ENCODE assay signal across 20 cellular contexts in genomic region chr7:81468516-81468915, GRCh38.
DNase-seq lines count a peak whose midpoint lies in the region; TF ChIP-seq lines count a peak whose summit lies in the region.
"Had no signal": no experiment of that assay in that cellular context is flagged by ENCODE, and none has a peak within 500 bp of the region (broad histone marks: within the 10 kb centered on the region; RNA-seq: fewer than 3 reads in every experiment).

No MANE protein-coding gene starts in this region.

- in situ Hi-C loops in G401 (cut with HindIII; ENCODE audit: low sequenced_read_pairs) = no loop called here

- intact Hi-C loops in activated CD4-positive, alpha-beta T cell treated with anti-CD3 and anti-CD28 coated beads, Interleukin-2, amount 10 ng/mL, durations not matched to agents 24 days and 14 days (cut with micrococcal nuclease) = no loop called here

- H3K27ac Mint-ChIP-seq in activated CD4-positive, alpha-beta T cell treated with anti-CD3 and anti-CD28 coated beads, Interleukin-2, amount 10 ng/mL, durations not matched to agents 24 days and 14 days = no peak overlapping the region
- H3K27ac Mint-ChIP-seq in nephron progenitor cell = peak overlapping the region; percentile 41
- H3K27ac Mint-ChIP-seq: CD8-positive, alpha-beta memory T cell had no signal

- H3K36me3 Mint-ChIP-seq in activated CD4-positive, alpha-beta T cell treated with anti-CD3 and anti-CD28 coated beads, Interleukin-2, amount 10 ng/mL, durations not matched to agents 24 days and 14 days (ENCODE audit: low read depth) = no peaks in the 10 kb centered on the region
- no peaks in the 10 kb centered on the region for H3K36me3 Mint-ChIP-seq in nephron progenitor cell (ENCODE audit: low read depth)
- H3K36me3 Mint-ChIP-seq: CD8-positive, alpha-beta memory T cell had no signal

- no peaks in the 10 kb centered on the region for H4K20me1 ChIP-seq in fibroblast of lung (ENCODE audit: control insufficient read depth, extremely low read depth, insufficient read depth, low read length)

- TF ChIP-seq CTCF in fibroblast of lung (conservative IDR thresholded peaks at IDR 0.05 in 1 of 2, IDR thresholded peaks at IDR 0.05 in 1 of 2; ENCODE audit: low read depth in 1 of 2, low read length in 2 of 2) (no peak), nephron progenitor cell (IDR thresholded peaks at IDR 0.05) (no peak)

- H3K4me3 ChIP-seq in fibroblast of lung (replicated peaks in 1 of 4; ENCODE audit: control extremely low read depth in 1 of 4, insufficient read depth in 1 of 4, low read depth in 3 of 4, low read length in 4 of 4) = no peak overlapping the region
- H3K4me3 ChIP-seq: SJSA1 had no signal

- no peaks in the 10 kb centered on the region for H3K79me2 ChIP-seq in fibroblast of lung (ENCODE audit: control insufficient read depth, insufficient read depth, low read length)

- no peaks in the 10 kb centered on the region for H3K9me3 Mint-ChIP-seq in activated CD4-positive, alpha-beta T cell treated with anti-CD3 and anti-CD28 coated beads, Interleukin-2, amount 10 ng/mL, durations not matched to agents 24 days and 14 days
- peaks cover 3% of the 10 kb centered on the region for H3K9me3 Mint-ChIP-seq in nephron progenitor cell

- peak overlapping the region; percentile 7 for H2AFZ ChIP-seq in fibroblast of lung (ENCODE audit: low read length)

- no peaks in the 10 kb centered on the region for H3K4me1 ChIP-seq in fibroblast of lung (ENCODE audit: control insufficient read depth, extremely low read depth, insufficient read depth, low read length)
- H3K4me1 ChIP-seq: SJSA1 had no signal

- no peaks in the 10 kb centered on the region for H3K27me3 Mint-ChIP-seq in activated CD4-positive, alpha-beta T cell treated with anti-CD3 and anti-CD28 coated beads, Interleukin-2, amount 10 ng/mL, durations not matched to agents 24 days and 14 days
- H3K27me3 Mint-ChIP-seq in nephron progenitor cell (ENCODE audit: low read depth, poor library complexity) = no peaks in the 10 kb centered on the region
- H3K27me3 Mint-ChIP-seq: CD8-positive, alpha-beta memory T cell had no signal

- no peak overlapping the region for H3K4me2 ChIP-seq in fibroblast of lung (ENCODE audit: extremely low read depth, insufficient read depth, low read length)

- H3K4me3 Mint-ChIP-seq in activated CD4-positive, alpha-beta T cell treated with anti-CD3 and anti-CD28 coated beads, Interleukin-2, amount 10 ng/mL, durations not matched to agents 24 days and 14 days = no peak overlapping the region
- no peak overlapping the region for H3K4me3 Mint-ChIP-seq in nephron progenitor cell
- H3K4me3 Mint-ChIP-seq: CD8-positive, alpha-beta memory T cell had no signal

- no peaks in the 10 kb centered on the region for H3K9me3 ChIP-seq in fibroblast of lung (ENCODE audit: control insufficient read depth, insufficient read depth, low read depth, low read length)
- H3K9me3 ChIP-seq: SJSA1 had no signal

- no peaks in the 10 kb centered on the region for H3K36me3 ChIP-seq in fibroblast of lung (ENCODE audit: control insufficient read depth, insufficient read depth, low read length)
- H3K36me3 ChIP-seq: SJSA1 had no signal

- peak; percentile 32 for DNase-seq in activated CD4-positive, alpha-beta T cell treated with anti-CD3 and anti-CD28 coated beads, Interleukin-2, amount 10 ng/mL, durations not matched to agents 24 days and 14 days
- no peak for DNase-seq in activated CD4-positive, alpha-beta T cell treated with anti-CD3 and anti-CD28 coated beads, Interleukin-2, amount 50 U/mL, for 48 hours
- no peak for DNase-seq in fibroblast of lung (ENCODE audit: low read depth in 2 of 2)
- no peak for DNase-seq in nephron progenitor cell
- DNase-seq in G401 (ENCODE audit: low spot score) = no peak
- no peak for DNase-seq in HUDEP-2 (lab: John Stamatoyannopoulos, UW; ENCODE audit: unreplicated experiment in 76 of 76)
- no peak for DNase-seq in NAMALWA (ENCODE audit: low spot score)
- DNase-seq: 8988T; CD8-positive, alpha-beta memory T cell; GDM1; KBM-7; NCI-H1092 treated with DMSO at 0.1 percent for 48 hours; NCI-H1436 treated with DMSO at 0.1 percent for 48 hours; NCI-H1930; NCI-H226; NCI-H524; NCI-H774; NK-92 treated with Interleukin-12 subunit alpha and Interleukin-12 subunit beta, amount 100 ng/mL, for 24 hours had no signal

- H3K9ac ChIP-seq in fibroblast of lung (ENCODE audit: insufficient read depth, low read length) = no peak overlapping the region

- H3K27ac ChIP-seq in fibroblast of lung (ENCODE audit: insufficient read depth, low read length) = no peak overlapping the region
- H3K27ac ChIP-seq: C4-2B, SJSA1 had no signal

- H3K27me3 ChIP-seq in fibroblast of lung (ENCODE audit: control insufficient read depth, insufficient read depth, low read length) = no peaks in the 10 kb centered on the region
- H3K27me3 ChIP-seq: SJSA1 had no signal

- no peaks in the 10 kb centered on the region for H3K4me1 Mint-ChIP-seq in activated CD4-positive, alpha-beta T cell treated with anti-CD3 and anti-CD28 coated beads, Interleukin-2, amount 10 ng/mL, durations not matched to agents 24 days and 14 days
- peaks cover 42% of the 10 kb centered on the region for H3K4me1 Mint-ChIP-seq in nephron progenitor cell
- H3K4me1 Mint-ChIP-seq: CD8-positive, alpha-beta memory T cell had no signal
